20 cellular contexts compared by ENCODE assay signal in genomic region chr1:4047666-4048065, GRCh38.
DNase-seq lines count a peak whose midpoint lies in the region; ATAC-seq and TF ChIP-seq lines count a peak whose summit lies in the region.
"Had no signal": no experiment of that assay in that cellular context is flagged by ENCODE, and none has a peak within 500 bp of the region (broad histone marks: within the 10 kb centered on the region; RNA-seq: fewer than 3 reads in every experiment).

No MANE protein-coding gene starts in this region.

- H4K20me1 ChIP-seq in BLaER1, result no peaks in the 10 kb centered on the region
- H4K20me1 ChIP-seq in IMR-90 (ENCODE audit: insufficient read depth, low read length), result no peaks in the 10 kb centered on the region
- H4K20me1 ChIP-seq in OCI-LY1 (ENCODE audit: insufficient read depth, low read length), result no peaks in the 10 kb centered on the region

- DNase-seq in IMR-90, result no peak
- no peak for DNase-seq in naive B cell
- no peak for DNase-seq in H4 (ENCODE audit: low spot score)
- no peak for DNase-seq in NCI-H2081 (lab: John Stamatoyannopoulos, UW)
- DNase-seq in dedifferentiated amniotic fluid mesenchymal stem cell (ENCODE audit: extremely low spot score), result no peak
- DNase-seq in effector CD4-positive, alpha-beta T cell, result no peak
- DNase-seq: CD4-positive, CD25-positive, alpha-beta regulatory T cell; DND-41; NCI-H1092 treated with DMSO at 0.1 percent for 48 hours; NCI-H1436 treated with DMSO at 0.1 percent for 48 hours; NCI-H1930; NCI-H345; NCI-H774; PC-3; SHP77; SW 1271 had no signal

- peak overlapping the region in 6 of 8 donors; percentile 48 to 91 (median 74) for H3K4me3 Mint-ChIP-seq in naive B cell
- H3K4me3 Mint-ChIP-seq: CD4-positive, CD25-positive, alpha-beta regulatory T cell; GM23338 had no signal

- H2AFZ ChIP-seq in IMR-90 (replicated peaks; ENCODE audit: low read length, poor library complexity) (peak overlapping the region; percentile 21), OCI-LY1 (ENCODE audit: low read length) (no peak overlapping the region)
- H2AFZ ChIP-seq: GM23338 had no signal

- BruUV-seq in IMR-90 (replicated peaks; lab: Mats Ljungman, UMichigan), result no TSS peak

- H3K9ac ChIP-seq in BLaER1, result no peak overlapping the region
- no peak overlapping the region for H3K9ac ChIP-seq in IMR-90 (ENCODE audit: low read depth, low read length)
- peak overlapping the region; percentile 87 for H3K9ac ChIP-seq in OCI-LY1 (ENCODE audit: low read length)

- no peaks in the 10 kb centered on the region for H3K79me2 ChIP-seq in OCI-LY1 (ENCODE audit: insufficient read depth, low read length)

- no peak overlapping the region for H2BK20ac ChIP-seq in IMR-90 (ENCODE audit: low read depth, low read length)

- TF ChIP-seq CTCF in IMR-90 (conservative IDR thresholded peaks at IDR 0.05; ENCODE audit: low read depth, low read length), result no peak
- TF ChIP-seq CTCF in OCI-LY1 (IDR thresholded peaks at IDR 0.05; ENCODE audit: low read length), result no peak

- H3K27ac ChIP-seq in BLaER1, result peak overlapping the region; percentile 48; the same call in 1 of the 2 replicates
- H3K27ac ChIP-seq in IMR-90 (ENCODE audit: insufficient read depth, low read length), result no peak overlapping the region
- peak overlapping the region; percentile 97 for H3K27ac ChIP-seq in OCI-LY1 (ENCODE audit: low read depth, low read length, poor library complexity, severe bottlenecking)

- H3K4me2 ChIP-seq in BLaER1 (peak overlapping the region; percentile 78), IMR-90 (ENCODE audit: low read depth, low read length) (no peak overlapping the region), OCI-LY1 (ENCODE audit: low read length) (peak overlapping the region; percentile 88)
- H3K4me2 ChIP-seq: GM23338 had no signal

- intact Hi-C loops in IMR-90 (cut with micrococcal nuclease), result no loop called here

- no peaks in the 10 kb centered on the region for H3K27me3 Mint-ChIP-seq in naive B cell
- H3K27me3 Mint-ChIP-seq: CD4-positive, CD25-positive, alpha-beta regulatory T cell had no signal

- peaks cover 8% of the 10 kb centered on the region for H3F3A ChIP-seq in OCI-LY1 (ENCODE audit: insufficient read depth, low read length)

- no peak overlapping the region for H4K5ac ChIP-seq in IMR-90 (ENCODE audit: low read depth, low read length)

- H3K4me3 ChIP-seq in BLaER1 (no peak overlapping the region), IMR-90 (ENCODE audit: insufficient read depth, low read depth, low read length) (no peak overlapping the region), OCI-LY1 (ENCODE audit: low read depth, low read length, poor library complexity, severe bottlenecking) (peak overlapping the region; percentile 59)
- H3K4me3 ChIP-seq: GM23338 had no signal

- no peak overlapping the region for H3K4ac ChIP-seq in IMR-90 (ENCODE audit: low read depth, low read length)

- no peak overlapping the region for H2BK5ac ChIP-seq in IMR-90 (ENCODE audit: low read depth, low read length, poor library complexity, severe bottlenecking)

- H3K79me1 ChIP-seq in IMR-90 (ENCODE audit: low read depth in 1 of 2, low read length in 2 of 2), result no peaks in the 10 kb centered on the region

- no peak overlapping the region for H2AK5ac ChIP-seq in IMR-90 (ENCODE audit: low read depth, low read length)

- no peak for TF ChIP-seq POLR2A in IMR-90 (IDR thresholded peaks at IDR 0.05; ENCODE audit: low read depth, low read length)

- in situ Hi-C loops in IMR-90 (cut with MboI; ENCODE audit: low sequenced_read_pairs), result no loop called here

- no peak overlapping the region for H4K8ac ChIP-seq in IMR-90 (ENCODE audit: low read depth in 2 of 2, low read length in 2 of 2)

- H3K36me3 Mint-ChIP-seq in naive B cell, result peaks cover 0 to 4% of the 10 kb centered on the region in 2 donors
- H3K36me3 Mint-ChIP-seq: CD4-positive, CD25-positive, alpha-beta regulatory T cell had no signal

- POLR2A ChIA-PET in IMR-90 (lab: Charles Lee; ENCODE audit: unreplicated experiment), result no interaction called here

- H3K9me3 ChIP-seq in BLaER1 (no peaks in the 10 kb centered on the region), IMR-90 (ENCODE audit: control insufficient read depth, insufficient read depth, low read length) (peaks cover 26% of the 10 kb centered on the region; the same call in 1 of the 2 replicates), OCI-LY1 (ENCODE audit: low read length) (no peaks in the 10 kb centered on the region)

- H3K27me3 ChIP-seq in BLaER1 (no peaks in the 10 kb centered on the region), IMR-90 (ENCODE audit: control insufficient read depth, insufficient read depth, low read length) (no peaks in the 10 kb centered on the region), OCI-LY1 (ENCODE audit: insufficient read depth, low read length) (no peaks in the 10 kb centered on the region)

- peak overlapping the region; percentile 44 to 94 (median 77) for H3K27ac Mint-ChIP-seq in naive B cell
- H3K27ac Mint-ChIP-seq: CD4-positive, CD25-positive, alpha-beta regulatory T cell; GM23338; IgD-negative memory B cell had no signal

- H3K4me1 ChIP-seq in BLaER1 (peaks cover 63% of the 10 kb centered on the region), IMR-90 (ENCODE audit: control insufficient read depth, insufficient read depth, low read length) (no peaks in the 10 kb centered on the region), OCI-LY1 (ENCODE audit: insufficient read depth, low read length, severe bottlenecking) (peaks cover 92% of the 10 kb centered on the region)

- no peak overlapping the region for H3K18ac ChIP-seq in IMR-90 (ENCODE audit: low read depth, low read length)

- H4K91ac ChIP-seq in IMR-90 (ENCODE audit: insufficient read depth, low read depth, low read length), result no peak overlapping the region

- dilution Hi-C loops in IMR-90 (cut with HindIII; ENCODE audit: low sequenced_read_pairs, unreplicated experiment), result no loop called here

- no peak overlapping the region for H3K14ac ChIP-seq in IMR-90 (replicated peaks; ENCODE audit: low read depth, low read length)

- H3K4me1 Mint-ChIP-seq in naive B cell, result peaks cover 58 to 70% (median 64%) of the 10 kb centered on the region in 3 donors
- H3K4me1 Mint-ChIP-seq: CD4-positive, CD25-positive, alpha-beta regulatory T cell had no signal

- TF ChIP-seq RAD21 in IMR-90 (IDR thresholded peaks at IDR 0.05; ENCODE audit: low read length), result no peak

- H3K23ac ChIP-seq in IMR-90 (ENCODE audit: low read depth, low read length), result no peak overlapping the region

- H3K9me1 ChIP-seq in IMR-90 (ENCODE audit: insufficient read depth, low read length), result no peaks in the 10 kb centered on the region

- peaks cover 0 to 5% (median 0%) of the 10 kb centered on the region in 7 donors for H3K9me3 Mint-ChIP-seq in naive B cell
- H3K9me3 Mint-ChIP-seq: IgD-negative memory B cell had no signal

- H2AK9ac ChIP-seq in IMR-90 (replicated peaks; ENCODE audit: low read depth, low read length, poor library complexity), result no peak overlapping the region

- H3K36me3 ChIP-seq in BLaER1, result no peaks in the 10 kb centered on the region
- no peaks in the 10 kb centered on the region for H3K36me3 ChIP-seq in IMR-90 (ENCODE audit: control insufficient read depth, insufficient read depth, low read length)
- H3K36me3 ChIP-seq in OCI-LY1 (ENCODE audit: insufficient read depth, low read length), result no peaks in the 10 kb centered on the region

- 30% methylated on average over 3 of the region's 7 CpGs; no CpG with 5 or more reads in 1 of the 2 experiments for WGBS in IMR-90 (ENCODE audit: extremely low coverage in 2 of 2, insufficient read length in 1 of 2), 2 experiments

- H3K56ac ChIP-seq in IMR-90 (ENCODE audit: extremely low read depth, insufficient read depth, low read length), result no peak overlapping the region

- no peaks in the 10 kb centered on the region for H3K9me2 ChIP-seq in OCI-LY1 (ENCODE audit: low read depth, low read length)

- H2BK15ac ChIP-seq in IMR-90 (ENCODE audit: low read depth, low read length), result no peak overlapping the region

- ATAC-seq in IMR-90 (ENCODE audit: low read depth) (no peak), naive B cell (ENCODE audit: low read depth in 2 of 2) (no peak)
- ATAC-seq: GM23338 had no signal

- CTCF ChIA-PET in IMR-90 (lab: Yijun Ruan, JAX), result interaction anchor here (0.7 kb wide), 1 partner anchor 11 kb away, joined by 3 read pairs; no protein-coding TSS in a partner anchor

- H2BK120ac ChIP-seq in IMR-90 (ENCODE audit: low read depth, low read length), result no peak overlapping the region

TF ChIP-seq in IMR-90, 13 proteins besides CTCF, POLR2A, EP300 and RAD21:
- TF ChIP-seq NFE2L2 (IDR thresholded peaks at IDR 0.05; ENCODE audit: low read depth, low read length) (no peak), MAFK (IDR thresholded peaks at IDR 0.05; ENCODE audit: low read depth, low read length) (no peak), CEBPB (IDR thresholded peaks at IDR 0.05; ENCODE audit: low read depth, low read length) (no peak)
